In the genomic region with DNA sequence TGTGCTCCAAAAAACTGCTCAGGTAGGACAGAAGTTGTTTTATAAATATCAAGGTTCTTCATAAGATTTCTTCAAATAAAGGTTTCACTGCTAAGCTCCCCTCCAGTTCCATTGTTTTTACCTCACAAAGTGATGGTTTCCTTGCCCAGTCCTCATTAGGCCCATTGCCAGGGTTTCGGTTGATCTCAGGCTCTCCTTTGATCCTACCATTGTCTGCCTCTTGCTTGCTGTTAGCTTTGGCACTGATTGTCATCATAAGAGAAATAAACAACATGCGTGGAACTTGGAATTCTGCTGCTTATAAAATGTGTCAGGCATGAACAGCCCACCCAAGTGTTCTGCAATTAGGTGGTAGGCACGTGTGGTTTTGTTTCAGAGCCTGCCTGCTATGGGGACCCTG, we compare ENCODE assay signal across 20 cellular contexts.
"Had no signal": no experiment of that assay in that cellular context is flagged by ENCODE, and none has a peak within 500 bp of the region (broad histone marks: within the 10 kb centered on the region; RNA-seq: fewer than 3 reads in every experiment).

No MANE protein-coding gene starts in this region.

- H3K36me3 Mint-ChIP-seq: activated naive CD8-positive, alpha-beta T cell treated with anti-CD3 and anti-CD28 coated beads, Interleukin-2, amount 10 ng/mL, durations not matched to agents 7 days and 5 days; mesothelial cell of epicardium had no signal

- H3K36me3 ChIP-seq: breast epithelium, lower lobe of right lung, prostate gland, tibial nerve, vagina had no signal

- H3K9me3 ChIP-seq: breast epithelium, lower lobe of right lung, prostate gland, tibial nerve, vagina had no signal

- H3K27ac Mint-ChIP-seq: activated naive CD8-positive, alpha-beta T cell treated with anti-CD3 and anti-CD28 coated beads, Interleukin-2, amount 10 ng/mL, durations not matched to agents 7 days and 5 days; mesothelial cell of epicardium had no signal

- ATAC-seq: lower lobe of right lung had no signal

- H3K27me3 ChIP-seq: breast epithelium, tibial nerve, vagina had no signal

- H3K4me1 ChIP-seq: breast epithelium, prostate gland, tibial nerve, vagina had no signal

- DNase-seq: activated CD4-positive, CD25-positive, alpha-beta regulatory T cell treated with anti-CD3 and anti-CD28 coated beads, Interleukin-2, amount 50 U/mL, for 72 hours; activated naive CD4-positive, alpha-beta T cell; activated naive CD8-positive, alpha-beta T cell treated with anti-CD3 and anti-CD28 coated beads, Interleukin-2, amount 10 ng/mL, durations not matched to agents 7 days and 5 days; activated T-cell treated with anti-CD3 and anti-CD28 coated beads for 4 hours; cerebellar nuclear complex; effector memory CD4-positive, alpha-beta T cell; foreskin melanocyte; head of caudate nucleus; lower lobe of right lung; right cardiac atrium; stimulated activated CD4-positive, alpha-beta T cell treated with anti-CD3 and anti-CD28 coated beads, Interleukin-15, amount 100 ng/mL, for 24 hours; stimulated activated CD4-positive, alpha-beta T cell treated with anti-CD3 and anti-CD28 coated beads, Interleukin-4, amount 100 ng/mL, for 24 hours; stimulated activated naive CD4-positive, alpha-beta T cell had no signal

- H3K9me3 Mint-ChIP-seq: activated naive CD8-positive, alpha-beta T cell treated with anti-CD3 and anti-CD28 coated beads, Interleukin-2, amount 10 ng/mL, durations not matched to agents 7 days and 5 days; mesothelial cell of epicardium had no signal

- H3K4me3 ChIP-seq: breast epithelium, lower lobe of right lung, prostate gland, skin epidermis, tibial nerve, vagina had no signal

- H3K27ac ChIP-seq: breast epithelium, epithelial cell of prostate, lower lobe of right lung, prostate gland, tibial nerve, vagina had no signal

- H3K4me1 Mint-ChIP-seq: activated naive CD8-positive, alpha-beta T cell treated with anti-CD3 and anti-CD28 coated beads, Interleukin-2, amount 10 ng/mL, durations not matched to agents 7 days and 5 days; mesothelial cell of epicardium had no signal

- H3K4me3 Mint-ChIP-seq: activated naive CD8-positive, alpha-beta T cell treated with anti-CD3 and anti-CD28 coated beads, Interleukin-2, amount 10 ng/mL, durations not matched to agents 7 days and 5 days; mesothelial cell of epicardium had no signal
